Comparison of ENCODE assay signal across 30 cellular contexts in genomic region chr6:113442040-113442439, GRCh38.
A peak's percentile ranks its signal among the peaks of the same experiment; 100 is the strongest.
DNase-seq lines count a peak whose midpoint lies in the region; ATAC-seq lines count a peak whose summit lies in the region.
"Had no signal": no experiment of that assay in that cellular context is flagged by ENCODE, and none has a peak within 500 bp of the region (broad histone marks: within the 10 kb centered on the region; RNA-seq: fewer than 3 reads in every experiment).

No MANE protein-coding gene starts in this region.

- no peaks in the 10 kb centered on the region for H3K4me1 Mint-ChIP-seq in activated naive CD4-positive, alpha-beta T cell treated with anti-CD3 and anti-CD28 coated beads, Interleukin-2, amount 10 ng/mL, durations not matched to agents 7 days and 5 days
- H3K4me1 Mint-ChIP-seq: activated naive CD8-positive, alpha-beta T cell treated with anti-CD3 and anti-CD28 coated beads, Interleukin-2, amount 50 U/mL, for 24 hours; B cell; CD4-positive, alpha-beta memory T cell; immature natural killer cell; memory B cell had no signal

- H3K9me3 Mint-ChIP-seq in activated naive CD4-positive, alpha-beta T cell treated with anti-CD3 and anti-CD28 coated beads, Interleukin-2, amount 10 ng/mL, durations not matched to agents 7 days and 5 days: peaks cover 3% of the 10 kb centered on the region
- H3K9me3 Mint-ChIP-seq: activated naive CD8-positive, alpha-beta T cell treated with anti-CD3 and anti-CD28 coated beads, Interleukin-2, amount 50 U/mL, for 24 hours; activated T-cell treated with anti-CD3 and anti-CD28 coated beads, Interleukin-2, amount 50 U/mL, for 72 hours; memory B cell; T-helper 1 cell treated with Interleukin-12 subunit alpha and Interleukin-12 subunit beta and Interleukin-4 antibody, amounts not matched to agents 30 μg/mL and 1 μg/mL, for 36 hours had no signal

- H2BK5ac ChIP-seq in neuronal stem cell (ENCODE audit: low read length): no peak overlapping the region

- H3K9me3 ChIP-seq in neuronal stem cell (replicated peaks in 1 of 2; ENCODE audit: control insufficient read depth in 2 of 2, insufficient read depth in 1 of 2, low read depth in 1 of 2, low read length in 2 of 2): peaks cover 0 to 4% of the 10 kb centered on the region in 2 donors
- H3K9me3 ChIP-seq: colonic mucosa, ovary, tibial artery, vagina had no signal

- no peak overlapping the region for H3K4me3 Mint-ChIP-seq in activated naive CD4-positive, alpha-beta T cell treated with anti-CD3 and anti-CD28 coated beads, Interleukin-2, amount 10 ng/mL, durations not matched to agents 7 days and 5 days
- H3K4me3 Mint-ChIP-seq: activated naive CD8-positive, alpha-beta T cell treated with anti-CD3 and anti-CD28 coated beads, Interleukin-2, amount 50 U/mL, for 24 hours; activated T-cell treated with anti-CD3 and anti-CD28 coated beads, Interleukin-2, amount 50 U/mL, for 72 hours; B cell; CD4-positive, alpha-beta memory T cell; immature natural killer cell; memory B cell; nephron progenitor cell; T-helper 1 cell treated with Interleukin-12 subunit alpha and Interleukin-12 subunit beta and Interleukin-4 antibody, amounts not matched to agents 30 μg/mL and 1 μg/mL, for 36 hours had no signal

- H2BK12ac ChIP-seq in neuronal stem cell (ENCODE audit: low read length): no peak overlapping the region

- H3K4me2 ChIP-seq in neuronal stem cell (ENCODE audit: insufficient read depth, low read length, poor library complexity, severe bottlenecking): no peak overlapping the region
- H3K4me2 ChIP-seq: PC-9 had no signal

- no peak overlapping the region for H3K4ac ChIP-seq in neuronal stem cell (ENCODE audit: low read length)

- no peak overlapping the region for H3K14ac ChIP-seq in neuronal stem cell (ENCODE audit: low read length)

- H4K91ac ChIP-seq in neuronal stem cell (ENCODE audit: low read depth, low read length, poor library complexity): no peak overlapping the region

- H2AK5ac ChIP-seq in neuronal stem cell (ENCODE audit: low read depth, low read length): no peak overlapping the region

- no peak overlapping the region for H3K18ac ChIP-seq in neuronal stem cell (ENCODE audit: low read length)

- no peak overlapping the region for H3K27ac Mint-ChIP-seq in activated naive CD4-positive, alpha-beta T cell treated with anti-CD3 and anti-CD28 coated beads, Interleukin-2, amount 10 ng/mL, durations not matched to agents 7 days and 5 days
- H3K27ac Mint-ChIP-seq: activated naive CD8-positive, alpha-beta T cell treated with anti-CD3 and anti-CD28 coated beads, Interleukin-2, amount 50 U/mL, for 24 hours; activated T-cell treated with anti-CD3 and anti-CD28 coated beads, Interleukin-2, amount 50 U/mL, for 72 hours; B cell; CD4-positive, alpha-beta memory T cell; immature natural killer cell; memory B cell; nephron progenitor cell; T-helper 1 cell treated with Interleukin-12 subunit alpha and Interleukin-12 subunit beta and Interleukin-4 antibody, amounts not matched to agents 30 μg/mL and 1 μg/mL, for 36 hours had no signal

- no peak overlapping the region for H4K8ac ChIP-seq in neuronal stem cell (ENCODE audit: low read depth, low read length)

- H3K4me3 ChIP-seq in neuronal stem cell (ENCODE audit: low read length in 2 of 2): no peak overlapping the region
- H3K4me3 ChIP-seq: cardiac muscle cell, colonic mucosa, ovary, PC-9, SK-N-MC, tibial artery, vagina had no signal

- CTCF ChIA-PET in activated naive CD4-positive, alpha-beta T cell treated with anti-CD3 and anti-CD28 coated beads, Interleukin-2, amount 10 ng/mL, durations not matched to agents 7 days and 5 days (lab: Charles Lee): no interaction called here

- no peaks in the 10 kb centered on the region for H3K36me3 ChIP-seq in neuronal stem cell (replicated peaks in 1 of 2; ENCODE audit: control insufficient read depth in 2 of 2, insufficient read depth in 2 of 2, low read length in 2 of 2)
- H3K36me3 ChIP-seq: cardiac muscle cell, colonic mucosa, ovary, tibial artery, vagina had no signal

- no peaks in the 10 kb centered on the region for H3K27me3 Mint-ChIP-seq in activated naive CD4-positive, alpha-beta T cell treated with anti-CD3 and anti-CD28 coated beads, Interleukin-2, amount 10 ng/mL, durations not matched to agents 7 days and 5 days
- H3K27me3 Mint-ChIP-seq: CD4-positive, alpha-beta memory T cell; memory B cell had no signal

- peaks cover 0 to 9% of the 10 kb centered on the region in 2 donors for H3K4me1 ChIP-seq in neuronal stem cell (ENCODE audit: control insufficient read depth in 2 of 2, insufficient read depth in 1 of 2, low read depth in 1 of 2, low read length in 2 of 2)
- H3K4me1 ChIP-seq: colonic mucosa, vagina had no signal

- no peaks in the 10 kb centered on the region for H3K79me1 ChIP-seq in neuronal stem cell (ENCODE audit: low read depth, low read length)

- H3K27me3 ChIP-seq in neuronal stem cell (ENCODE audit: control insufficient read depth in 3 of 3, insufficient read depth in 3 of 3, low read depth in 1 of 3, low read length in 3 of 3): no peaks in the 10 kb centered on the region
- H3K27me3 ChIP-seq: colonic mucosa, ovary, tibial artery, vagina had no signal

- peak overlapping the region; percentile 33 for H2AFZ ChIP-seq in neuronal stem cell (ENCODE audit: low read length)
- H2AFZ ChIP-seq: PC-9 had no signal

- H3K23ac ChIP-seq in neuronal stem cell (ENCODE audit: low read depth, low read length, poor library complexity): no peak overlapping the region

- H3K9ac ChIP-seq in neuronal stem cell (ENCODE audit: low read depth, low read length, poor library complexity): no peak overlapping the region

- no peaks in the 10 kb centered on the region for H3K36me3 Mint-ChIP-seq in activated naive CD4-positive, alpha-beta T cell treated with anti-CD3 and anti-CD28 coated beads, Interleukin-2, amount 10 ng/mL, durations not matched to agents 7 days and 5 days
- H3K36me3 Mint-ChIP-seq: CD4-positive, alpha-beta memory T cell; immature natural killer cell; memory B cell had no signal

- no peak for ATAC-seq in HG02798 (IDR thresholded peaks at IDR 0.05; ENCODE audit: poor library complexity, unreplicated experiment)
- ATAC-seq: activated naive CD8-positive, alpha-beta T cell treated with anti-CD3 and anti-CD28 coated beads, Interleukin-2, amount 50 U/mL, for 24 hours; activated T-cell treated with anti-CD3 and anti-CD28 coated beads, Interleukin-2, amount 50 U/mL, for 72 hours had no signal

- peak; percentile 3 for DNase-seq in NCI-H2196 treated with DMSO at 0.1 percent for 48 hours (lab: John Stamatoyannopoulos, UW; ENCODE audit: unreplicated experiment)
- no peak for DNase-seq in NCI-H2196 (lab: John Stamatoyannopoulos, UW; ENCODE audit: unreplicated experiment)
- DNase-seq in NCI-H1417 (lab: John Stamatoyannopoulos, UW): peak; percentile 6 to 89 (median 66)
- peak; percentile 64 for DNase-seq in NCI-H345 (lab: John Stamatoyannopoulos, UW)
- DNase-seq in neuronal stem cell (ENCODE audit: low spot score): no peak
- no peak for DNase-seq in activated naive CD4-positive, alpha-beta T cell treated with anti-CD3 and anti-CD28 coated beads, Interleukin-2, amount 10 ng/mL, durations not matched to agents 7 days and 5 days
- DNase-seq in NCI-H2171 (lab: John Stamatoyannopoulos, UW): no peak
- DNase-seq: activated naive CD8-positive, alpha-beta T cell treated with anti-CD3 and anti-CD28 coated beads, Interleukin-2, amount 50 U/mL, for 24 hours; activated T-cell treated with anti-CD3 and anti-CD28 coated beads, Interleukin-2, amount 50 U/mL, for 72 hours; CD4-positive, alpha-beta memory T cell; colonic mucosa; effector CD8-positive, alpha-beta T cell; immature natural killer cell; MM.1S; NCI-H187 treated with DMSO at 0.1 percent for 48 hours; NCI-H510A; nephron progenitor cell; ovary; stimulated activated CD4-positive, alpha-beta T cell treated with anti-CD3 and anti-CD28 coated beads, Interleukin-4, amount 100 ng/mL, for 24 hours; tibial artery had no signal

- H2BK120ac ChIP-seq in neuronal stem cell (ENCODE audit: low read depth, low read length): no peak overlapping the region

- no CpG with 5 or more reads among the region's 1 CpG for WGBS in neuronal stem cell (ENCODE audit: extremely low coverage in 2 of 2, insufficient read length in 2 of 2, insufficient replicate concordance in 1 of 2), 2 donors

- H2BK15ac ChIP-seq in neuronal stem cell (ENCODE audit: low read length): no peak overlapping the region

- H3K27ac ChIP-seq in neuronal stem cell (replicated peaks; ENCODE audit: low read length): no peak overlapping the region
- H3K27ac ChIP-seq: cardiac muscle cell, colonic mucosa, epithelial cell of prostate, HL-60, ovary, PC-9, SK-N-MC, tibial artery, vagina had no signal

Comparison
In these comparisons a context has a peak if more than half of its experiments do, and no peak if none do; other contexts are left out.
1. DNase-seq: peak in NCI-H2196 treated with DMSO at 0.1 percent for 48 hours (single experiment), NCI-H1417 (3 of 3) and NCI-H345 (single experiment); none in NCI-H2196 (single experiment), neuronal stem cell (single experiment), activated naive CD4-positive, alpha-beta T cell treated with anti-CD3 and anti-CD28 coated beads, Interleukin-2, amount 10 ng/mL, durations not matched to agents 7 days and 5 days (single experiment) and NCI-H2171 (single experiment).